ENCODE assay signal across 10 cellular contexts in genomic region chr17:3888343-3889171, GRCh38. TPM values are rescaled to one million over a fixed set of nuclear protein-coding genes. Genes with fewer than 3 reads are reported as not detected.
DNase-seq lines count a peak whose midpoint lies in the region; ATAC-seq and TF ChIP-seq lines count a peak whose summit lies in the region.
"Had no signal": no experiment of that assay in that cellular context is flagged by ENCODE, and none has a peak within 500 bp of the region (broad histone marks: within the 10 kb centered on the region; RNA-seq: fewer than 3 reads in every experiment).

No MANE protein-coding gene starts in this region.

- peaks cover 3% of the 10 kb centered on the region for H3K27me3 ChIP-seq in foreskin keratinocyte
- H3K27me3 ChIP-seq: pancreas had no signal

- POLR2A ChIA-PET in HEK293T (lab: Yijun Ruan, JAX): interaction anchor here (2.2 kb wide), 1 partner anchor 43 kb away, joined by 8 read pairs; the partner anchor contains the start of gene NCBP3

- TF ChIP-seq CTCF in foreskin keratinocyte (conservative IDR thresholded peaks at IDR 0.05): no peak

- peak; percentile 77 for DNase-seq in HEK293T (ENCODE audit: extremely low spot score)
- DNase-seq in SHP77 treated with DMSO at 0.1 percent for 48 hours (lab: John Stamatoyannopoulos, UW): peak; percentile 84
- DNase-seq in foreskin keratinocyte: peak; percentile 79 to 90
- DNase-seq in pulmonary artery endothelial cell (ENCODE audit: low read depth, low spot score): peak; percentile 55
- DNase-seq in NCI-H345 treated with DMSO at 0.1 percent for 48 hours (lab: John Stamatoyannopoulos, UW; ENCODE audit: unreplicated experiment): no peak
- DNase-seq in stimulated activated CD4-positive, alpha-beta T cell treated with anti-CD3 and anti-CD28 coated beads, Interleukin-2, amount 100 ng/mL, for 48 hours: no peak
- DNase-seq in NCI-H2081 (lab: John Stamatoyannopoulos, UW): no peak
- DNase-seq: pancreas had no signal

- H3K4me1 ChIP-seq in foreskin keratinocyte: peaks cover 17% of the 10 kb centered on the region

- peak overlapping the region; percentile 64 for H3K27ac ChIP-seq in foreskin keratinocyte

- CTCF ChIA-PET in HEK293T (lab: Yijun Ruan, JAX): no interaction called here

- ATAC-seq in foreskin keratinocyte (peak; percentile 63), GM21381 (IDR thresholded peaks at IDR 0.05; ENCODE audit: unreplicated experiment) (no peak)

TF ChIP-seq in HEK293T, 16 proteins besides CTCF, POLR2A, EP300 and RAD21:
- TF ChIP-seq LEF1 (IDR thresholded peaks at IDR 0.05; ENCODE audit: borderline replicate concordance) (no peak), ELF4 (IDR thresholded peaks at IDR 0.05) (no peak), L3MBTL2 (conservative IDR thresholded peaks at IDR 0.05) (peak; percentile 91), BHLHE40 (IDR thresholded peaks at IDR 0.05; ENCODE audit: borderline replicate concordance) (no peak), FOXA1 (IDR thresholded peaks at IDR 0.05) (no peak), CTBP1 (IDR thresholded peaks at IDR 0.05; ENCODE audit: borderline replicate concordance) (no peak; the same call in 1 of the 2 replicates), SP1 (IDR thresholded peaks at IDR 0.05) (no peak), PKNOX1 (IDR thresholded peaks at IDR 0.05) (peak; percentile 85), ARNT (IDR thresholded peaks at IDR 0.05) (no peak), HDGF (IDR thresholded peaks at IDR 0.05; ENCODE audit: borderline replicate concordance) (peak; percentile 84; the same call in 1 of the 2 replicates), FOXM1 (IDR thresholded peaks at IDR 0.05; ENCODE audit: borderline replicate concordance) (no peak)

RNA-seq across cellular contexts. Expression of gene CAMKK1, which starts 4.3 kb away (rescaled TPM):
- 2.3 and 2.4 TPM in 2 replicates for total RNA-seq in foreskin keratinocyte
- 1.6 and 1.8 TPM in 2 replicates for polyA plus RNA-seq in foreskin keratinocyte
- 3.4 and 3.8 TPM in 2 replicates for total RNA-seq in pulmonary artery endothelial cell

RNA-seq across cellular contexts. Expression of gene P2RX1, which starts 27.7 kb away (rescaled TPM):
- not detected in 2 replicates for total RNA-seq in foreskin keratinocyte
- polyA plus RNA-seq in foreskin keratinocyte: not detected in 2 replicates
- total RNA-seq in pulmonary artery endothelial cell: 0.11 TPM in 1 of 2 replicates, not detected in the other
- total RNA-seq: SK-MEL-5 had no signal

RNA-seq across cellular contexts. Expression of gene NCBP3, which starts 42.5 kb away (rescaled TPM):
- total RNA-seq in foreskin keratinocyte (23.6 and 25.3 TPM in 2 replicates), pulmonary artery endothelial cell (19.9 and 27.6 TPM in 2 replicates)
- 11.2 and 12.8 TPM in 2 replicates for polyA plus RNA-seq in foreskin keratinocyte

Comparison
In these comparisons a context has a peak if more than half of its experiments do, and no peak if none do; other contexts are left out.
1. DNase-seq: peak in HEK293T (single experiment), SHP77 treated with DMSO at 0.1 percent for 48 hours (single experiment), foreskin keratinocyte (2 of 2) and pulmonary artery endothelial cell (single experiment); none in NCI-H345 treated with DMSO at 0.1 percent for 48 hours (single experiment), stimulated activated CD4-positive, alpha-beta T cell treated with anti-CD3 and anti-CD28 coated beads, Interleukin-2, amount 100 ng/mL, for 48 hours (0 of 2) and NCI-H2081 (0 of 2).